ENCODE assay signal across 3 cellular contexts in the genomic region with DNA sequence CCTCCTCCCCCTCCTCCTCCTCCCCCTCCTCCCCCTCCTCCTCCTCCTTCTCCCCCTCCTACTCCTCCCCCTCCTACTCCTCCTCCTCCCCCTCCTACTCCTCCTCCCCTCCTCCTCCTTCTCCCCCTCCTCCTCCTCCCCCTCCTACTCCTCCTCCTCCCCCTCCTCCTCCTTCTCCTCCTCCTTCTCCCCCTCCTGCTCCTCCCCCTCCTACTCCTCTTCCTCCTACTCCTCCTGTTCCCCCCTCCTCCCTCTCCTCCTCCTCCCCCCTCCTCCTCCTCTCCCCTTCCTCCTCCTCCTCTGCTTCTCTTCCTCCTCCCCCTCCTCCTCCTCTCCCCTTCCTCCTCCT. TPM values are rescaled to one million over a fixed set of nuclear protein-coding genes. Genes with fewer than 3 reads are reported as not detected.
"Had no signal": no experiment of that assay in that cellular context is flagged by ENCODE, and none has a peak within 500 bp of the region (broad histone marks: within the 10 kb centered on the region; RNA-seq: fewer than 3 reads in every experiment).

No MANE protein-coding gene starts in this region.

- FAIRE-seq: GM12878, GM12891, GM18507 had no signal

- H3K4me3 ChIP-seq: GM12878 had no signal

RNA-seq across cellular contexts. Expression of gene EPHB3, which starts 17.1 kb away (rescaled TPM):
- total RNA-seq: GM12878 had no signal
